18 cellular contexts compared by ENCODE assay signal in the genomic region with DNA sequence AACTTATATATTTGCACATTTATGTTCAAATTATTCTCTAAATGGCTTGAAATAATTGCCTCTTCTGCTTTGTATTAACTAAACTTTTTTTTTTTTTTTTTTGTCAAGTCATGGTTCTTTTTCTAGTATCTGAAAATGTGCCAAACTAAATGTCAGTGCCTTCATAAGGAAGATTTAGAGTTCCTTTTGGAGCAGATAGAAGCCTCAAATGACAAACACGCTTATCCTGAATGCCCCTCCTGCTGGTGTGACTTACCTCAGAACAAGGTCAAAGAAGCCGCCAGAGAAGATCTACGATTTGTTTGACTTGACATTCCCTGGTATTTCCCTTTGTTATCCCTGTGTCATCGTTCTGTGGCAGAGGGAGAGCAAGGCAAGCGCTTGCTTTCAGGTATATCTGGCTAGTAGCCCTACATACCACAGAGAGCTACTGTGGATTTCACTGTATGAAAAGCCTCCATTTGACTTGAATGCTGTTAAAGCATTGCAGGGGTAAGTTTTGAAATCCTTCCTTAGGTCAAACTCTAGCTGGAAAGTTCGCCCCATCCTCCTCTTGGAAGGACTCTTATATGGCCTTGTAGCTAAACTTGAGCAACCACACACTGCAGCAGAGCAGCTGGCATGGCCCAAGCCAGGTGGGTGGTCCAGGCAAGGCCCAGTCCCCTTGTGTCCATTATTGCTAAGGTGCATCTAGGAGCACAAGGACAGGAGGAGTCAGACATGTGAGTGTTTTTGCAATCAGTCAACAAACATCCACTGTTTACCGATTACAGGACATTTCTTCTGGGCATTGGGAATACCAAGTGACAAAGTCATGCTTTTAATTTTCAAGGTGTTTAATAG.
A peak's percentile ranks its signal among the peaks of the same experiment; 100 is the strongest.
DNase-seq lines count a peak whose midpoint lies in the region; ATAC-seq, FAIRE-seq and TF ChIP-seq lines count a peak whose summit lies in the region.
"Had no signal": no experiment of that assay in that cellular context is flagged by ENCODE, and none has a peak within 500 bp of the region (broad histone marks: within the 10 kb centered on the region; RNA-seq: fewer than 3 reads in every experiment).

No MANE protein-coding gene starts in this region.

- intact Hi-C loops in sigmoid colon (cut with DNase I) = loop anchor here (10.0 kb wide), 1 partner anchor 380 kb away; the partner anchor contains the start of gene NRIP1

- TF ChIP-seq EP300 in sigmoid colon (IDR thresholded peaks at IDR 0.05) = no peak

- ATAC-seq in HG03521 (IDR thresholded peaks at IDR 0.05; ENCODE audit: unreplicated experiment) (no peak), HG02981 (IDR thresholded peaks at IDR 0.05; ENCODE audit: unreplicated experiment) (no peak)
- ATAC-seq: activated CD4-positive, CD25-positive, alpha-beta regulatory T cell treated with anti-CD3 and anti-CD28 coated beads, Interleukin-2, amount 50 U/mL, for 24 hours; body of pancreas had no signal

- DNase-seq in H54 (ENCODE audit: insufficient read length, low spot score) (no peak), amniotic epithelial cell (ENCODE audit: low read depth) (peak; percentile 55), kidney tubule cell (ENCODE audit: low spot score) (peak; percentile 24), sigmoid colon (no peak), brain microvascular endothelial cell (no peak)
- DNase-seq in activated CD4-positive, alpha-beta T cell treated with anti-CD3 and anti-CD28 coated beads, Interleukin-2, amount 50 U/mL, for 4 hours = no peak
- DNase-seq: activated naive CD4-positive, alpha-beta T cell treated with Interleukin-2 at 50 U/mL for 16 hours; body of pancreas; HFFc6; NCI-H1930; NCI-H82; stimulated activated naive CD4-positive, alpha-beta T cell had no signal

- TF ChIP-seq POLR2A in H54 (IDR thresholded peaks at IDR 0.05; ENCODE audit: low read depth, low read length) (no peak), sigmoid colon (IDR thresholded peaks at IDR 0.05) (no peak)

- TF ChIP-seq CTCF in sigmoid colon (IDR thresholded peaks at IDR 0.05) (no peak), brain microvascular endothelial cell (IDR thresholded peaks at IDR 0.05; ENCODE audit: low read depth, low read length, missing control alignments) (no peak)

- in situ Hi-C loops in brain microvascular endothelial cell (cut with HindIII; ENCODE audit: low pct_ligation_motif_present, low sequenced_read_pairs) = no loop called here

- H3K4me3 ChIP-seq in sigmoid colon (no peak overlapping the region), brain microvascular endothelial cell (ENCODE audit: low read depth, low read length) (no peak overlapping the region)
- H3K4me3 ChIP-seq: body of pancreas, smooth muscle cell had no signal

- whole genome bisulfite sequencing in sigmoid colon, 2 donors = 76 to 88% methylated on average over 7 of the region's 7 CpGs

- H3K9me3 ChIP-seq in sigmoid colon = peaks cover 0 to 3% (median 0%) of the 10 kb centered on the region in 4 donors
- H3K9me3 ChIP-seq: body of pancreas had no signal

- peaks cover 0 to 40% (median 30%) of the 10 kb centered on the region in 4 donors for H3K4me1 ChIP-seq in sigmoid colon
- H3K4me1 ChIP-seq: body of pancreas had no signal

- H3K36me3 ChIP-seq in sigmoid colon (no peaks in the 10 kb centered on the region), brain microvascular endothelial cell (replicated peaks) (no peaks in the 10 kb centered on the region)

- FAIRE-seq in H54 (lab: Jason Lieb, UNC) = peak; percentile 27
- FAIRE-seq: GM12891, RCC 7860 had no signal

- H3K27ac ChIP-seq in sigmoid colon = peak overlapping the region in 3 of 4 donors; percentile 44 to 61 (median 57)
- no peak overlapping the region for H3K27ac ChIP-seq in brain microvascular endothelial cell
- H3K27ac ChIP-seq: body of pancreas had no signal

- H3K27me3 ChIP-seq in sigmoid colon (no peaks in the 10 kb centered on the region), brain microvascular endothelial cell (replicated peaks) (no peaks in the 10 kb centered on the region)
- H3K27me3 ChIP-seq: body of pancreas had no signal

Comparison
In these comparisons a context has a peak if more than half of its experiments do, and no peak if none do; other contexts are left out.
1. DNase-seq: peak in amniotic epithelial cell (single experiment) and kidney tubule cell (single experiment); none in H54 (single experiment), sigmoid colon (single experiment), brain microvascular endothelial cell (single experiment) and activated CD4-positive, alpha-beta T cell treated with anti-CD3 and anti-CD28 coated beads, Interleukin-2, amount 50 U/mL, for 4 hours (0 of 2).